26 cellular contexts compared by ENCODE assay signal in genomic region chr1:41018039-41018438, GRCh38.
"Had no signal": no experiment of that assay in that cellular context is flagged by ENCODE, and none has a peak within 500 bp of the region (broad histone marks: within the 10 kb centered on the region; RNA-seq: fewer than 3 reads in every experiment).

No MANE protein-coding gene starts in this region.

- H3K9me3 ChIP-seq: Peyer's patch had no signal

- FAIRE-seq: bronchial epithelial cell, colon, TTC549 had no signal

- H3K27me3 Mint-ChIP-seq: activated CD4-positive, alpha-beta T cell treated with anti-CD3 and anti-CD28 coated beads, Interleukin-2, amount 10 ng/mL, durations not matched to agents 7 days and 5 days; activated naive CD4-positive, alpha-beta T cell treated with anti-CD3 and anti-CD28 coated beads, Interleukin-2, amount 10 ng/mL, durations not matched to agents 7 days and 5 days; activated naive CD8-positive, alpha-beta T cell; activated naive CD8-positive, alpha-beta T cell treated with anti-CD3 and anti-CD28 coated beads, Interleukin-2, amount 50 U/mL, for 24 hours; brain had no signal

- DNase-seq: activated CD4-positive, alpha-beta T cell treated with anti-CD3 and anti-CD28 coated beads, Interleukin-2, amount 10 ng/mL, durations not matched to agents 7 days and 5 days; activated CD4-positive, alpha-beta T cell treated with anti-CD3 and anti-CD28 coated beads, Interleukin-2, amount 50 U/mL, for 48 hours; activated CD8-positive, alpha-beta memory T cell treated with anti-CD3 and anti-CD28 coated beads, Interleukin-2, amount 50 U/mL, for 4 hours; activated effector memory CD4-positive, alpha-beta T cell treated with Interleukin-2 at 50 U/mL for 16 hours; activated naive CD4-positive, alpha-beta T cell treated with anti-CD3 and anti-CD28 coated beads, Interleukin-2, amount 10 ng/mL, durations not matched to agents 7 days and 5 days; activated naive CD8-positive, alpha-beta T cell treated with anti-CD3 and anti-CD28 coated beads, Interleukin-2, amount 50 U/mL, for 24 hours; activated T-cell treated with anti-CD3 and anti-CD28 coated beads, Interleukin-2, amount 50 U/mL, for 48 hours; anterior cingulate cortex; caudate nucleus; NCI-H1048; NCI-H1105 treated with DMSO at 0.1 percent for 48 hours; NCI-H1436; NCI-H1694; NCI-H1930; NCI-H345; NCI-H524 treated with DMSO at 0.1 percent for 48 hours; Peyer's patch; RPMI8226; SIG-M5 had no signal

- H3K36me3 Mint-ChIP-seq: activated naive CD8-positive, alpha-beta T cell had no signal

- H3K4me1 Mint-ChIP-seq: brain had no signal

- H3K4me3 ChIP-seq: Peyer's patch had no signal

- ATAC-seq: activated naive CD8-positive, alpha-beta T cell treated with anti-CD3 and anti-CD28 coated beads, Interleukin-2, amount 50 U/mL, for 24 hours; Right ventricle myocardium inferior had no signal

- H3K27ac Mint-ChIP-seq: activated naive CD8-positive, alpha-beta T cell; activated naive CD8-positive, alpha-beta T cell treated with anti-CD3 and anti-CD28 coated beads, Interleukin-2, amount 50 U/mL, for 24 hours; brain; T-helper 2 cell treated with Interferon-gamma antibody and Interleukin-4, amounts not matched to agents 5 μg/mL and 100 μg/mL, for 36 hours had no signal

- H3K27ac ChIP-seq: Peyer's patch had no signal

- H3K9me3 Mint-ChIP-seq: activated CD4-positive, alpha-beta T cell treated with anti-CD3 and anti-CD28 coated beads, Interleukin-2, amount 10 ng/mL, durations not matched to agents 7 days and 5 days; activated naive CD4-positive, alpha-beta T cell treated with anti-CD3 and anti-CD28 coated beads, Interleukin-2, amount 10 ng/mL, durations not matched to agents 7 days and 5 days; activated naive CD8-positive, alpha-beta T cell treated with anti-CD3 and anti-CD28 coated beads, Interleukin-2, amount 50 U/mL, for 24 hours; T-helper 2 cell treated with Interferon-gamma antibody and Interleukin-4, amounts not matched to agents 5 μg/mL and 100 μg/mL, for 36 hours had no signal

- H3K4me3 Mint-ChIP-seq: activated CD4-positive, alpha-beta T cell treated with anti-CD3 and anti-CD28 coated beads, Interleukin-2, amount 10 ng/mL, durations not matched to agents 7 days and 5 days; activated naive CD4-positive, alpha-beta T cell treated with anti-CD3 and anti-CD28 coated beads, Interleukin-2, amount 10 ng/mL, durations not matched to agents 7 days and 5 days; activated naive CD8-positive, alpha-beta T cell; activated naive CD8-positive, alpha-beta T cell treated with anti-CD3 and anti-CD28 coated beads, Interleukin-2, amount 50 U/mL, for 24 hours; brain; T-helper 2 cell treated with Interferon-gamma antibody and Interleukin-4, amounts not matched to agents 5 μg/mL and 100 μg/mL, for 36 hours had no signal

- H3K27me3 ChIP-seq: Peyer's patch had no signal

- H3K4me1 ChIP-seq: Peyer's patch had no signal
